1 cellular context compared by ENCODE assay signal in the genomic region with DNA sequence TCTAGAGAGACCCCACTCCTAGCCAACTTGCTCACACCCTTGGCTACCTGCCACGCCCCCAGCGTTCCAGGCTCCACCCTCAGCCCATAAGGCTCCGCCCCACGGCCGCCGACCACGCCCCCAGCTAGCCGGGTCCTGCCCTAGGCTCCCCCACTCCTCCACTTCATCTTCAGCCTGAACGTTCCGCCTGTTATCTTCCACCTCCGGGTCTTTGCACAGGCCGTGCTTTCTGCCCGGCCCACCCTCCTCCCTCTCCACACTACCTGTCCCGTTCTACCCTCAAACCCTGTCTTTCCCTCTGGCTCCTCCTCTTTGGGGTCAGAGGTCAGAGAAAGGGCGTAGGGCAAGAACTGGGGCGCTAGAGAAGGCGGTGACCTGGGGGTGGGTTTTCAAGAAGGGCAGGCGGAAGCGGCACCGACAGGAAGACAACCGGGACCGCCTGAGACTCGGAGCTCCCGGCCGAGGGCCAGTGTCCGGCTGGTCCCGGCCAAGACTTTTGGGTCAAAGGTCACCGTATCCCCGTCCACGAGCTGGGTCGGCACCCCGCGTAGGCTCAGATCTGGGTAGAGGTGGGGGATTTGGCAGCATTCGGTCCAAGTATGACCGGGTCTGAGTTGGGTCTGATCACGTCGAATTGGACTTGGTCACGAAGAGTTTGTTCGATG.
TF ChIP-seq lines count a peak whose summit lies in the region.

No MANE protein-coding gene starts in this region.

TF ChIP-seq in K562, 482 proteins besides CTCF, POLR2A, EP300 and RAD21 (continued from another document and continues in another):
- TF ChIP-seq, protein P1, sequence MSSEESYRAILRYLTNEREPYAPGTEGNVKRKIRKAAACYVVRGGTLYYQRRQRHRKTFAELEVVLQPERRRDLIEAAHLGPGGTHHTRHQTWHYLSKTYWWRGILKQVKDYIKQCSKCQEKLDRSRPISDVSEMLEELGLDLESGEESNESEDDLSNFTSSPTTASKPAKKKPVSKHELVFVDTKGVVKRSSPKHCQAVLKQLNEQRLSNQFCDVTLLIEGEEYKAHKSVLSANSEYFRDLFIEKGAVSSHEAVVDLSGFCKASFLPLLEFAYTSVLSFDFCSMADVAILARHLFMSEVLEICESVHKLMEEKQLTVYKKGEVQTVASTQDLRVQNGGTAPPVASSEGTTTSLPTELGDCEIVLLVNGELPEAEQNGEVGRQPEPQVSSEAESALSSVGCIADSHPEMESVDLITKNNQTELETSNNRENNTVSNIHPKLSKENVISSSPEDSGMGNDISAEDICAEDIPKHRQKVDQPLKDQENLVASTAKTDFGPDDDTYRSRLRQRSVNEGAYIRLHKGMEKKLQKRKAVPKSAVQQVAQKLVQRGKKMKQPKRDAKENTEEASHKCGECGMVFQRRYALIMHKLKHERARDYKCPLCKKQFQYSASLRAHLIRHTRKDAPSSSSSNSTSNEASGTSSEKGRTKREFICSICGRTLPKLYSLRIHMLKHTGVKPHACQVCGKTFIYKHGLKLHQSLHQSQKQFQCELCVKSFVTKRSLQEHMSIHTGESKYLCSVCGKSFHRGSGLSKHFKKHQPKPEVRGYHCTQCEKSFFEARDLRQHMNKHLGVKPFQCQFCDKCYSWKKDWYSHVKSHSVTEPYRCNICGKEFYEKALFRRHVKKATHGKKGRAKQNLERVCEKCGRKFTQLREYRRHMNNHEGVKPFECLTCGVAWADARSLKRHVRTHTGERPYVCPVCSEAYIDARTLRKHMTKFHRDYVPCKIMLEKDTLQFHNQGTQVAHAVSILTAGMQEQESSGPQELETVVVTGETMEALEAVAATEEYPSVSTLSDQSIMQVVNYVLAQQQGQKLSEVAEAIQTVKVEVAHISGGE (CRISPR knock-in tag; IDR thresholded peaks at IDR 0.05) = peak in 2 of 3 experiments; percentile 86 to 98; a peak in 4 of 6 replicates
- TF ChIP-seq, protein P2, sequence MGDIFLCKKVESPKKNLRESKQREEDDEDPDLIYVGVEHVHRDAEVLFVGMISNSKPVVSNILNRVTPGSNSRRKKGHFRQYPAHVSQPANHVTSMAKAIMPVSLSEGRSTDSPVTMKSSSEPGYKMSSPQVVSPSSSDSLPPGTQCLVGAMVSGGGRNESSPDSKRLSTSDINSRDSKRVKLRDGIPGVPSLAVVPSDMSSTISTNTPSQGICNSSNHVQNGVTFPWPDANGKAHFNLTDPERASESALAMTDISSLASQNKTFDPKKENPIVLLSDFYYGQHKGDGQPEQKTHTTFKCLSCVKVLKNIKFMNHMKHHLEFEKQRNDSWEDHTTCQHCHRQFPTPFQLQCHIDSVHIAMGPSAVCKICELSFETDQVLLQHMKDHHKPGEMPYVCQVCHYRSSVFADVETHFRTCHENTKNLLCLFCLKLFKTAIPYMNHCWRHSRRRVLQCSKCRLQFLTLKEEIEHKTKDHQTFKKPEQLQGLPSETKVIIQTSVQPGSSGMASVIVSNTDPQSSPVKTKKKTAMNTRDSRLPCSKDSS (IDR thresholded peaks at IDR 0.05; ENCODE audit: low read depth, partially characterized antibody) = no peak
- no peak for TF ChIP-seq ZNF311 (CRISPR knock-in tag; IDR thresholded peaks at IDR 0.05)
- TF ChIP-seq DIDO1 (tag; IDR thresholded peaks at IDR 0.05; ENCODE audit: low read depth) = peak; percentile 83
- no peak for TF ChIP-seq ZNF830 (CRISPR knock-in tag; IDR thresholded peaks at IDR 0.05)
- no peak for TF ChIP-seq ZNF57 (CRISPR knock-in tag; IDR thresholded peaks at IDR 0.05)
- TF ChIP-seq NFIC (IDR thresholded peaks at IDR 0.05) = peak; percentile 71
- peak; percentile 82; the same call in 1 of the 2 replicates for TF ChIP-seq TARDBP (IDR thresholded peaks at IDR 0.05)
- TF ChIP-seq, protein P3, sequence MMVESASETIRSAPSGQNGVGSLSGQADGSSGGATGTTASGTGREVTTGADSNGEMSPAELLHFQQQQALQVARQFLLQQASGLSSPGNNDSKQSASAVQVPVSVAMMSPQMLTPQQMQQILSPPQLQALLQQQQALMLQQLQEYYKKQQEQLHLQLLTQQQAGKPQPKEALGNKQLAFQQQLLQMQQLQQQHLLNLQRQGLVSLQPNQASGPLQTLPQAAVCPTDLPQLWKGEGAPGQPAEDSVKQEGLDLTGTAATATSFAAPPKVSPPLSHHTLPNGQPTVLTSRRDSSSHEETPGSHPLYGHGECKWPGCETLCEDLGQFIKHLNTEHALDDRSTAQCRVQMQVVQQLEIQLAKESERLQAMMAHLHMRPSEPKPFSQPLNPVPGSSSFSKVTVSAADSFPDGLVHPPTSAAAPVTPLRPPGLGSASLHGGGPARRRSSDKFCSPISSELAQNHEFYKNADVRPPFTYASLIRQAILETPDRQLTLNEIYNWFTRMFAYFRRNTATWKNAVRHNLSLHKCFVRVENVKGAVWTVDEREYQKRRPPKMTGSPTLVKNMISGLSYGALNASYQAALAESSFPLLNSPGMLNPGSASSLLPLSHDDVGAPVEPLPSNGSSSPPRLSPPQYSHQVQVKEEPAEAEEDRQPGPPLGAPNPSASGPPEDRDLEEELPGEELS (CRISPR knock-in tag; IDR thresholded peaks at IDR 0.05; ENCODE audit: borderline replicate concordance) = 0 out of 2 replicates have a peak, but pooled peaks have one; percentile 75
- TF ChIP-seq, protein P4, sequence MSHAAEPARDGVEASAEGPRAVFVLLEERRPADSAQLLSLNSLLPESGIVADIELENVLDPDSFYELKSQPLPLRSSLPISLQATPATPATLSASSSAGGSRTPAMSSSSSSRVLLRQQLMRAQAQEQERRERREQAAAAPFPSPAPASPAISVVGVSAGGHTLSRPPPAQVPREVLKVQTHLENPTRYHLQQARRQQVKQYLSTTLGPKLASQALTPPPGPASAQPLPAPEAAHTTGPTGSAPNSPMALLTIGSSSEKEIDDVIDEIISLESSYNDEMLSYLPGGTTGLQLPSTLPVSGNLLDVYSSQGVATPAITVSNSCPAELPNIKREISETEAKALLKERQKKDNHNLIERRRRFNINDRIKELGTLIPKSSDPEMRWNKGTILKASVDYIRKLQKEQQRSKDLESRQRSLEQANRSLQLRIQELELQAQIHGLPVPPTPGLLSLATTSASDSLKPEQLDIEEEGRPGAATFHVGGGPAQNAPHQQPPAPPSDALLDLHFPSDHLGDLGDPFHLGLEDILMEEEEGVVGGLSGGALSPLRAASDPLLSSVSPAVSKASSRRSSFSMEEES (CRISPR knock-in tag; IDR thresholded peaks at IDR 0.05) = no peak
- TF ChIP-seq ZNF507 (tag; conservative IDR thresholded peaks at IDR 0.05) = no peak
- TF ChIP-seq NCOA1 (IDR thresholded peaks at IDR 0.05; ENCODE audit: low read depth) = peak; percentile 95
- TF ChIP-seq GATA2 (CRISPR knock-in tag; IDR thresholded peaks at IDR 0.05) = no peak
- TF ChIP-seq RBM25 (IDR thresholded peaks at IDR 0.05; ENCODE audit: low read depth, low read length, severe bottlenecking) = no peak
- TF ChIP-seq, protein P5, sequence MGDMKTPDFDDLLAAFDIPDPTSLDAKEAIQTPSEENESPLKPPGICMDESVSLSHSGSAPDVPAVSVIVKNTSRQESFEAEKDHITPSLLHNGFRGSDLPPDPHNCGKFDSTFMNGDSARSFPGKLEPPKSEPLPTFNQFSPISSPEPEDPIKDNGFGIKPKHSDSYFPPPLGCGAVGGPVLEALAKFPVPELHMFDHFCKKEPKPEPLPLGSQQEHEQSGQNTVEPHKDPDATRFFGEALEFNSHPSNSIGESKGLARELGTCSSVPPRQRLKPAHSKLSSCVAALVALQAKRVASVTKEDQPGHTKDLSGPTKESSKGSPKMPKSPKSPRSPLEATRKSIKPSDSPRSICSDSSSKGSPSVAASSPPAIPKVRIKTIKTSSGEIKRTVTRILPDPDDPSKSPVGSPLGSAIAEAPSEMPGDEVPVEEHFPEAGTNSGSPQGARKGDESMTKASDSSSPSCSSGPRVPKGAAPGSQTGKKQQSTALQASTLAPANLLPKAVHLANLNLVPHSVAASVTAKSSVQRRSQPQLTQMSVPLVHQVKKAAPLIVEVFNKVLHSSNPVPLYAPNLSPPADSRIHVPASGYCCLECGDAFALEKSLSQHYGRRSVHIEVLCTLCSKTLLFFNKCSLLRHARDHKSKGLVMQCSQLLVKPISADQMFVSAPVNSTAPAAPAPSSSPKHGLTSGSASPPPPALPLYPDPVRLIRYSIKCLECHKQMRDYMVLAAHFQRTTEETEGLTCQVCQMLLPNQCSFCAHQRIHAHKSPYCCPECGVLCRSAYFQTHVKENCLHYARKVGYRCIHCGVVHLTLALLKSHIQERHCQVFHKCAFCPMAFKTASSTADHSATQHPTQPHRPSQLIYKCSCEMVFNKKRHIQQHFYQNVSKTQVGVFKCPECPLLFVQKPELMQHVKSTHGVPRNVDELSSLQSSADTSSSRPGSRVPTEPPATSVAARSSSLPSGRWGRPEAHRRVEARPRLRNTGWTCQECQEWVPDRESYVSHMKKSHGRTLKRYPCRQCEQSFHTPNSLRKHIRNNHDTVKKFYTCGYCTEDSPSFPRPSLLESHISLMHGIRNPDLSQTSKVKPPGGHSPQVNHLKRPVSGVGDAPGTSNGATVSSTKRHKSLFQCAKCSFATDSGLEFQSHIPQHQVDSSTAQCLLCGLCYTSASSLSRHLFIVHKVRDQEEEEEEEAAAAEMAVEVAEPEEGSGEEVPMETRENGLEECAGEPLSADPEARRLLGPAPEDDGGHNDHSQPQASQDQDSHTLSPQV (IDR thresholded peaks at IDR 0.05) = no peak
- peak; percentile 36 for TF ChIP-seq TEAD4 (IDR thresholded peaks at IDR 0.05; ENCODE audit: low read length)
- no peak for TF ChIP-seq TEAD4 (CRISPR knock-in tag; IDR thresholded peaks at IDR 0.05; ENCODE audit: borderline replicate concordance)
- TF ChIP-seq ZBTB17 (CRISPR knock-in tag; IDR thresholded peaks at IDR 0.05) = peak; percentile 63
- TF ChIP-seq, protein P6, sequence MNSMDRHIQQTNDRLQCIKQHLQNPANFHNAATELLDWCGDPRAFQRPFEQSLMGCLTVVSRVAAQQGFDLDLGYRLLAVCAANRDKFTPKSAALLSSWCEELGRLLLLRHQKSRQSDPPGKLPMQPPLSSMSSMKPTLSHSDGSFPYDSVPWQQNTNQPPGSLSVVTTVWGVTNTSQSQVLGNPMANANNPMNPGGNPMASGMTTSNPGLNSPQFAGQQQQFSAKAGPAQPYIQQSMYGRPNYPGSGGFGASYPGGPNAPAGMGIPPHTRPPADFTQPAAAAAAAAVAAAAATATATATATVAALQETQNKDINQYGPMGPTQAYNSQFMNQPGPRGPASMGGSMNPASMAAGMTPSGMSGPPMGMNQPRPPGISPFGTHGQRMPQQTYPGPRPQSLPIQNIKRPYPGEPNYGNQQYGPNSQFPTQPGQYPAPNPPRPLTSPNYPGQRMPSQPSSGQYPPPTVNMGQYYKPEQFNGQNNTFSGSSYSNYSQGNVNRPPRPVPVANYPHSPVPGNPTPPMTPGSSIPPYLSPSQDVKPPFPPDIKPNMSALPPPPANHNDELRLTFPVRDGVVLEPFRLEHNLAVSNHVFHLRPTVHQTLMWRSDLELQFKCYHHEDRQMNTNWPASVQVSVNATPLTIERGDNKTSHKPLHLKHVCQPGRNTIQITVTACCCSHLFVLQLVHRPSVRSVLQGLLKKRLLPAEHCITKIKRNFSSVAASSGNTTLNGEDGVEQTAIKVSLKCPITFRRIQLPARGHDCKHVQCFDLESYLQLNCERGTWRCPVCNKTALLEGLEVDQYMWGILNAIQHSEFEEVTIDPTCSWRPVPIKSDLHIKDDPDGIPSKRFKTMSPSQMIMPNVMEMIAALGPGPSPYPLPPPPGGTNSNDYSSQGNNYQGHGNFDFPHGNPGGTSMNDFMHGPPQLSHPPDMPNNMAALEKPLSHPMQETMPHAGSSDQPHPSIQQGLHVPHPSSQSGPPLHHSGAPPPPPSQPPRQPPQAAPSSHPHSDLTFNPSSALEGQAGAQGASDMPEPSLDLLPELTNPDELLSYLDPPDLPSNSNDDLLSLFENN (IDR thresholded peaks at IDR 0.05; ENCODE audit: low read depth in 2 of 2, low read length in 2 of 2) = peak in 1 of 2 experiments; percentile 58; a peak in 1 of 4 replicates
- TF ChIP-seq XRCC4 (IDR thresholded peaks at IDR 0.05; ENCODE audit: extremely low read depth, insufficient read depth, insufficient read length) = no peak
- peak in 1 of 3 experiments; percentile 38 for TF ChIP-seq YY1 (IDR thresholded peaks at IDR 0.05; ENCODE audit: borderline replicate concordance in 1 of 3, control insufficient read depth in 1 of 3, extremely low read depth in 1 of 3, insufficient read depth in 3 of 3, insufficient read length in 1 of 3, insufficient replicate concordance in 2 of 3, low read depth in 1 of 3, low read length in 2 of 3)
- no peak for TF ChIP-seq ZNF274 (IDR thresholded peaks at IDR 0.05; ENCODE audit: borderline replicate concordance, low read depth, low read length)
- no peak for TF ChIP-seq ZC3H8 (IDR thresholded peaks at IDR 0.05)
- TF ChIP-seq COPS2 (conservative IDR thresholded peaks at IDR 0.05) = no peak
- no peak for TF ChIP-seq CBX2 (IDR thresholded peaks at IDR 0.05; ENCODE audit: insufficient read depth, low read length, poor library complexity, severe bottlenecking)
- TF ChIP-seq ZNF184 (CRISPR knock-in tag; IDR thresholded peaks at IDR 0.05) = no peak
- TF ChIP-seq, protein P7, sequence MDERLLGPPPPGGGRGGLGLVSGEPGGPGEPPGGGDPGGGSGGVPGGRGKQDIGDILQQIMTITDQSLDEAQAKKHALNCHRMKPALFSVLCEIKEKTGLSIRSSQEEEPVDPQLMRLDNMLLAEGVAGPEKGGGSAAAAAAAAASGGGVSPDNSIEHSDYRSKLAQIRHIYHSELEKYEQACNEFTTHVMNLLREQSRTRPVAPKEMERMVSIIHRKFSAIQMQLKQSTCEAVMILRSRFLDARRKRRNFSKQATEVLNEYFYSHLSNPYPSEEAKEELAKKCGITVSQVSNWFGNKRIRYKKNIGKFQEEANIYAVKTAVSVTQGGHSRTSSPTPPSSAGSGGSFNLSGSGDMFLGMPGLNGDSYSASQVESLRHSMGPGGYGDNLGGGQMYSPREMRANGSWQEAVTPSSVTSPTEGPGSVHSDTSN (CRISPR knock-in tag; IDR thresholded peaks at IDR 0.05; ENCODE audit: low read depth) = no peak
- TF ChIP-seq, protein P7 (tag; conservative IDR thresholded peaks at IDR 0.05; ENCODE audit: low read depth) = no peak
- TF ChIP-seq BCL6 (CRISPR knock-in tag; IDR thresholded peaks at IDR 0.05) = no peak
- TF ChIP-seq ZNF780A (CRISPR knock-in tag; IDR thresholded peaks at IDR 0.05) = no peak
- TF ChIP-seq ZNF140 (CRISPR knock-in tag; IDR thresholded peaks at IDR 0.05) = no peak
- TF ChIP-seq, protein P8, sequence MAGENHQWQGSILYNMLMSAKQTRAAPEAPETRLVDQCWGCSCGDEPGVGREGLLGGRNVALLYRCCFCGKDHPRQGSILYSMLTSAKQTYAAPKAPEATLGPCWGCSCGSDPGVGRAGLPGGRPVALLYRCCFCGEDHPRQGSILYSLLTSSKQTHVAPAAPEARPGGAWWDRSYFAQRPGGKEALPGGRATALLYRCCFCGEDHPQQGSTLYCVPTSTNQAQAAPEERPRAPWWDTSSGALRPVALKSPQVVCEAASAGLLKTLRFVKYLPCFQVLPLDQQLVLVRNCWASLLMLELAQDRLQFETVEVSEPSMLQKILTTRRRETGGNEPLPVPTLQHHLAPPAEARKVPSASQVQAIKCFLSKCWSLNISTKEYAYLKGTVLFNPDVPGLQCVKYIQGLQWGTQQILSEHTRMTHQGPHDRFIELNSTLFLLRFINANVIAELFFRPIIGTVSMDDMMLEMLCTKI (IDR thresholded peaks at IDR 0.05; ENCODE audit: partially characterized antibody) = no peak
- peak; percentile 95 for TF ChIP-seq NUFIP1 (IDR thresholded peaks at IDR 0.05; ENCODE audit: partially characterized antibody)
